Comparison of ENCODE assay signal across 1 cellular context in the genomic region with DNA sequence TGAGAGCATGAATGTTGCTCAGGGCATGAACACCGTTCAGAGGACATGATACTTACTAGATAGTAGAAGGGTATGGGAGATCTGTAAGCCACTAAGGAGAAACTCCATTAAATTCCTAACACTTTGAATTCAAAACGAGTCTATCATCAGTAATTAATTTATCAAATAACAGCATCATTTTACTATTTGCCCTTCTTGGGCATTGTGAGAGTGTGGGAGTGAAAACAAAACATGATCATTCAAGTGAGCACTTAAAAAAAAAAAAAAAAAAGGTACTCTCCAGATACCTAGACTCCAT.
TF ChIP-seq lines count a peak whose summit lies in the region.

No MANE protein-coding gene starts in this region.

TF ChIP-seq in A549, 52 proteins besides CTCF, POLR2A, EP300 and RAD21:
- TF ChIP-seq TP53 (CRISPR knock-in tag; IDR thresholded peaks at IDR 0.05), result no peak
- TF ChIP-seq, protein P1, sequence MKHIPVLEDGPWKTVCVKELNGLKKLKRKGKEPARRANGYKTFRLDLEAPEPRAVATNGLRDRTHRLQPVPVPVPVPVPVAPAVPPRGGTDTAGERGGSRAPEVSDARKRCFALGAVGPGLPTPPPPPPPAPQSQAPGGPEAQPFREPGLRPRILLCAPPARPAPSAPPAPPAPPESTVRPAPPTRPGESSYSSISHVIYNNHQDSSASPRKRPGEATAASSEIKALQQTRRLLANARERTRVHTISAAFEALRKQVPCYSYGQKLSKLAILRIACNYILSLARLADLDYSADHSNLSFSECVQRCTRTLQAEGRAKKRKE (CRISPR knock-in tag; IDR thresholded peaks at IDR 0.05; ENCODE audit: low read depth), result no peak
- TF ChIP-seq FOSL2 (IDR thresholded peaks at IDR 0.05), result no peak
- TF ChIP-seq FOSL2 (CRISPR knock-in tag; IDR thresholded peaks at IDR 0.05), result no peak
- TF ChIP-seq, protein P2, sequence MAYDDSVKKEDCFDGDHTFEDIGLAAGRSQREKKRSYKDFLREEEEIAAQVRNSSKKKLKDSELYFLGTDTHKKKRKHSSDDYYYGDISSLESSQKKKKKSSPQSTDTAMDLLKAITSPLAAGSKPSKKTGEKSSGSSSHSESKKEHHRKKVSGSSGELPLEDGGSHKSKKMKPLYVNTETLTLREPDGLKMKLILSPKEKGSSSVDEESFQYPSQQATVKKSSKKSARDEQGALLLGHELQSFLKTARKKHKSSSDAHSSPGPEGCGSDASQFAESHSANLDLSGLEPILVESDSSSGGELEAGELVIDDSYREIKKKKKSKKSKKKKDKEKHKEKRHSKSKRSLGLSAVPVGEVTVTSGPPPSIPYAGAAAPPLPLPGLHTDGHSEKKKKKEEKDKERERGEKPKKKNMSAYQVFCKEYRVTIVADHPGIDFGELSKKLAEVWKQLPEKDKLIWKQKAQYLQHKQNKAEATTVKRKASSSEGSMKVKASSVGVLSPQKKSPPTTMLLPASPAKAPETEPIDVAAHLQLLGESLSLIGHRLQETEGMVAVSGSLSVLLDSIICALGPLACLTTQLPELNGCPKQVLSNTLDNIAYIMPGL (CRISPR knock-in tag; IDR thresholded peaks at IDR 0.05; ENCODE audit: borderline replicate concordance), result no peak
- TF ChIP-seq RARB (CRISPR knock-in tag; IDR thresholded peaks at IDR 0.05), result no peak
- no peak for TF ChIP-seq NPAS2 (CRISPR knock-in tag; IDR thresholded peaks at IDR 0.05; ENCODE audit: borderline replicate concordance)
